In genomic region chr15:31802761-31803160, GRCh38 we compare ENCODE assay signal across 24 cellular contexts.
"Had no signal": no experiment of that assay in that cellular context is flagged by ENCODE, and none has a peak within 500 bp of the region (broad histone marks: within the 10 kb centered on the region; RNA-seq: fewer than 3 reads in every experiment).

No MANE protein-coding gene starts in this region.

- H3K36me3 Mint-ChIP-seq: memory B cell, natural killer cell had no signal

- ATAC-seq: gastrocnemius medialis; natural killer cell; pancreas; right lobe of liver; stimulated activated naive CD8-positive, alpha-beta T cell treated with anti-CD3 and anti-CD28 coated beads, Interleukin-15, amount 100 ng/mL, for 72 hours had no signal

- H3K4me1 Mint-ChIP-seq: memory B cell; natural killer cell; stimulated activated naive CD8-positive, alpha-beta T cell treated with anti-CD3 and anti-CD28 coated beads, Interleukin-15, amount 100 ng/mL, for 72 hours had no signal

- H3K4me3 Mint-ChIP-seq: memory B cell; natural killer cell; neural crest cell; stimulated activated naive CD8-positive, alpha-beta T cell treated with anti-CD3 and anti-CD28 coated beads, Interleukin-15, amount 100 ng/mL, for 72 hours had no signal

- H3K27ac Mint-ChIP-seq: memory B cell, natural killer cell had no signal

- H3K9me3 ChIP-seq: gastrocnemius medialis, heart left ventricle, left ventricle myocardium inferior, neutrophil, pancreas, right lobe of liver, thyroid gland had no signal

- H3K27me3 Mint-ChIP-seq: memory B cell; stimulated activated naive CD8-positive, alpha-beta T cell treated with anti-CD3 and anti-CD28 coated beads, Interleukin-15, amount 100 ng/mL, for 72 hours had no signal

- DNase-seq: dorsolateral prefrontal cortex; effector CD4-positive, alpha-beta T cell; gastrocnemius medialis; heart left ventricle; kidney; left cardiac atrium; left ventricle myocardium inferior; natural killer cell; pancreas; retina; right lobe of liver; stimulated activated CD4-positive, alpha-beta T cell treated with anti-CD3 and anti-CD28 coated beads, Interleukin-12 subunit alpha, Interleukin-12 subunit beta, amount 100 ng/mL, for 4 hours; stimulated activated CD4-positive, alpha-beta T cell treated with anti-CD3 and anti-CD28 coated beads, Interleukin-4, amount 100 ng/mL, for 1 hour; stimulated activated CD8-positive, alpha-beta memory T cell treated with anti-CD3 and anti-CD28 coated beads, Interleukin-4, amount 100 ng/mL, for 48 hours; stimulated activated naive CD4-positive, alpha-beta T cell; stimulated activated naive CD8-positive, alpha-beta T cell treated with anti-CD3 and anti-CD28 coated beads, Interleukin-15, amount 100 ng/mL, for 72 hours; thyroid gland; trophoblast cell had no signal

- H3K4me3 ChIP-seq: dorsolateral prefrontal cortex, gastrocnemius medialis, heart left ventricle, hepatocyte, left ventricle myocardium inferior, lung, pancreas, right lobe of liver, smooth muscle cell, thyroid gland had no signal

- H3K9me3 Mint-ChIP-seq: memory B cell; natural killer cell; neural crest cell; stimulated activated naive CD8-positive, alpha-beta T cell treated with anti-CD3 and anti-CD28 coated beads, Interleukin-15, amount 100 ng/mL, for 72 hours had no signal

- H3K4me1 ChIP-seq: pancreas, right lobe of liver, thyroid gland had no signal

- H3K27me3 ChIP-seq: dorsolateral prefrontal cortex, gastrocnemius medialis, heart left ventricle, hepatocyte, neutrophil, pancreas, right lobe of liver, thyroid gland had no signal

- H3K27ac ChIP-seq: gastrocnemius medialis, heart left ventricle, hepatocyte, left ventricle myocardium inferior, neutrophil, pancreas, right lobe of liver, thyroid gland had no signal

- H3K36me3 ChIP-seq: gastrocnemius medialis, heart left ventricle, left ventricle myocardium inferior, neutrophil, pancreas, right lobe of liver, thyroid gland had no signal
